ENCODE assay signal across 11 cellular contexts in genomic region chr4:44446801-44447562, GRCh38. TPM values are rescaled to one million over a fixed set of nuclear protein-coding genes. Genes with fewer than 3 reads are reported as not detected.
DNase-seq lines count a peak whose midpoint lies in the region; ATAC-seq, FAIRE-seq and TF ChIP-seq lines count a peak whose summit lies in the region.
"Had no signal": no experiment of that assay in that cellular context is flagged by ENCODE, and none has a peak within 500 bp of the region (broad histone marks: within the 10 kb centered on the region; RNA-seq: fewer than 3 reads in every experiment).

No MANE protein-coding gene starts in this region.

- in situ Hi-C loops in gastrocnemius medialis (cut with MboI; ENCODE audit: low sequenced_read_pairs in 4 of 4), result no loop called here

- TF ChIP-seq CTCF in WERI-Rb-1 (IDR thresholded peaks at IDR 0.05; ENCODE audit: low read depth, low read length) (no peak), gastrocnemius medialis (IDR thresholded peaks at IDR 0.05 in 4 of 5, conservative IDR thresholded peaks at IDR 0.05 in 1 of 5) (no peak), right lobe of liver (IDR thresholded peaks at IDR 0.05) (no peak)

- no peaks in the 10 kb centered on the region for H3K9me3 ChIP-seq in WERI-Rb-1 (ENCODE audit: severe bottlenecking)
- no peaks in the 10 kb centered on the region for H3K9me3 ChIP-seq in right cardiac atrium (ENCODE audit: control insufficient read depth, low read length)
- H3K9me3 ChIP-seq in gastrocnemius medialis, result no peaks in the 10 kb centered on the region
- H3K9me3 ChIP-seq in right lobe of liver, result no peaks in the 10 kb centered on the region

- H3K27ac ChIP-seq in WERI-Rb-1 (no peak overlapping the region), right cardiac atrium (ENCODE audit: low read length) (no peak overlapping the region), gastrocnemius medialis (peak overlapping the region; percentile 78 to 97 (median 91)), right lobe of liver (no peak overlapping the region)
- H3K27ac ChIP-seq: foreskin keratinocyte had no signal

- FAIRE-seq in GM12892 (lab: Jason Lieb, UNC), result no peak
- FAIRE-seq: HTR-8/SVneo had no signal

- CTCF ChIA-PET in HEK293T (lab: Yijun Ruan, JAX), result interaction anchor here (1.5 kb wide), 1 partner anchor 9 kb away, joined by 4 read pairs; no protein-coding TSS in a partner anchor

- H3K4me3 ChIP-seq in WERI-Rb-1 (ENCODE audit: low read depth, low read length) (peak overlapping the region; percentile 80), right cardiac atrium (ENCODE audit: low read length) (peak overlapping the region; percentile 52), gastrocnemius medialis (peak overlapping the region; percentile 63 to 83 (median 73)), right lobe of liver (no peak overlapping the region)

- TF ChIP-seq POLR2A in gastrocnemius medialis (IDR thresholded peaks at IDR 0.05) (no peak), right lobe of liver (IDR thresholded peaks at IDR 0.05) (no peak), GM12892 (IDR thresholded peaks at IDR 0.05; ENCODE audit: low read depth, low read length) (no peak)

- intact Hi-C loops in right cardiac atrium (cut with DNase I) (no loop called here), gastrocnemius medialis (cut with DNase I; ENCODE audit: low total_unique reads) (loop anchor here (10.0 kb wide), 1 partner anchor 122 kb away; no protein-coding TSS in a partner anchor), right lobe of liver (cut with DNase I) (no loop called here)

- H3K36me3 ChIP-seq in WERI-Rb-1 (no peaks in the 10 kb centered on the region), gastrocnemius medialis (no peaks in the 10 kb centered on the region), right lobe of liver (no peaks in the 10 kb centered on the region)

- no peak for ATAC-seq in right cardiac atrium
- ATAC-seq in gastrocnemius medialis, result peak in 1 of 2 donors; percentile 7
- no peak for ATAC-seq in right lobe of liver
- ATAC-seq in HG03175 (IDR thresholded peaks at IDR 0.05; ENCODE audit: unreplicated experiment), result no peak
- no peak for ATAC-seq in HG03520 (IDR thresholded peaks at IDR 0.05; ENCODE audit: unreplicated experiment)
- ATAC-seq: activated CD4-positive, alpha-beta T cell treated with anti-CD3 and anti-CD28 coated beads for 36 hours had no signal

- POLR2A ChIA-PET in HEK293T (lab: Yijun Ruan, JAX), result no interaction called here

- WGBS in right cardiac atrium, result 2% methylated on average over 32 of the region's 32 CpGs
- WGBS in right lobe of liver (ENCODE audit: insufficient coverage, low coverage, low lambda C conversion rate, missing lambda C conversion rate), result 3% methylated on average over 15 of the region's 32 CpGs

- DNase-seq in HEK293T (ENCODE audit: extremely low spot score) (peak; percentile 2), WERI-Rb-1 (peak; percentile 28), right cardiac atrium (peak in 2 of 3 donors; percentile 29 to 44), gastrocnemius medialis (peak in 1 of 2 donors; percentile 11), right lobe of liver (no peak), GM12892 (ENCODE audit: insufficient read length) (no peak)

- H3K27me3 ChIP-seq in WERI-Rb-1 (ENCODE audit: insufficient read depth, low read depth, severe bottlenecking) (peaks cover 4% of the 10 kb centered on the region), right cardiac atrium (ENCODE audit: control insufficient read depth, insufficient read depth) (no peaks in the 10 kb centered on the region), gastrocnemius medialis (peaks cover 0 to 4% (median 0%) of the 10 kb centered on the region in 3 donors), right lobe of liver (peaks cover 10 to 28% of the 10 kb centered on the region in 2 donors)

- H3K4me1 ChIP-seq in right cardiac atrium (ENCODE audit: control insufficient read depth, insufficient read depth, low read length) (no peaks in the 10 kb centered on the region), gastrocnemius medialis (peaks cover 0 to 14% of the 10 kb centered on the region in 2 donors), right lobe of liver (peaks cover 0 to 17% (median 3%) of the 10 kb centered on the region in 4 donors)
- H3K4me1 ChIP-seq: foreskin keratinocyte had no signal

TF ChIP-seq in HEK293T, 16 proteins besides CTCF, POLR2A, EP300 and RAD21:
- TF ChIP-seq L3MBTL2 (conservative IDR thresholded peaks at IDR 0.05) (no peak), FOXM1 (IDR thresholded peaks at IDR 0.05; ENCODE audit: borderline replicate concordance) (no peak)

RNA-seq across cellular contexts. Expression of gene KCTD8, which starts 1.6 kb away (rescaled TPM):
- total RNA-seq in right cardiac atrium, result under 1 TPM; 0.18 to 0.54 (median 0.24) TPM
- polyA plus RNA-seq in right cardiac atrium, result 0.07 TPM
- 1 to 10 TPM in 2 of 4 donors, under 1 TPM in 2; 0.71 to 2.8 (median 1.4) TPM for total RNA-seq in gastrocnemius medialis
- not detected for total RNA-seq in right lobe of liver
- not detected for polyA plus RNA-seq in GM12892 (2012; ENCODE audit: missing spikeins)
- total RNA-seq: activated CD4-positive, alpha-beta T cell treated with anti-CD3 and anti-CD28 coated beads for 36 hours had no signal
- polyA plus RNA-seq: foreskin keratinocyte had no signal

Comparison
In these comparisons a context has a peak if more than half of its experiments do, and no peak if none do; other contexts are left out.
1. DNase-seq: peak in HEK293T (single experiment), WERI-Rb-1 (single experiment) and right cardiac atrium (2 of 3); none in right lobe of liver (0 of 3) and GM12892 (single experiment).
2. H3K27ac ChIP-seq: peak in gastrocnemius medialis (4 of 4); none in WERI-Rb-1 (single experiment), right cardiac atrium (single experiment) and right lobe of liver (0 of 3).
3. H3K4me3 ChIP-seq: peak in WERI-Rb-1 (single experiment), right cardiac atrium (single experiment) and gastrocnemius medialis (4 of 4); none in right lobe of liver (0 of 3).